8 cellular contexts compared by ENCODE assay signal in genomic region chr1:42846257-42847110, GRCh38. TPM values are rescaled to one million over a fixed set of nuclear protein-coding genes. Genes with fewer than 3 reads are reported as not detected.
DNase-seq lines count a peak whose midpoint lies in the region; ATAC-seq and TF ChIP-seq lines count a peak whose summit lies in the region.

TSS of gene ZNF691 (plus strand) at chr1:42846613. CDS start at chr1:42849659, 3,046 bp downstream.

- peak within 1 kb of the TSS; percentile 55 to 87 (median 80) for H3K27ac Mint-ChIP-seq in nephron
- peak within 1 kb of the TSS; percentile 88 for H3K27ac Mint-ChIP-seq in stimulated activated naive CD8-positive, alpha-beta T cell treated with anti-CD3 and anti-CD28 coated beads, Interleukin-15, Interleukin-2, amounts not matched to agents 100 ng/mL and 50 ng/mL, for 24 hours

- DNase-seq in ELR (ENCODE audit: low read depth) (peak; percentile 98), GOT3 (lab: John Stamatoyannopoulos, UW) (peak; percentile 73), RWPE2 (ENCODE audit: low spot score) (peak; percentile 92), fibroblast of the aortic adventitia (ENCODE audit: low read depth) (peak; percentile 98)
- peak; percentile 80 for DNase-seq in activated T-helper 9 cell treated with anti-CD3 and anti-CD28 coated beads, Interleukin-2, amount 50 U/mL, for 16 hours (ENCODE audit: low read depth)

- H3K27me3 Mint-ChIP-seq in nephron (ENCODE audit: low read depth), result no peaks in the 10 kb centered on the region
- H3K27me3 Mint-ChIP-seq in stimulated activated naive CD8-positive, alpha-beta T cell treated with anti-CD3 and anti-CD28 coated beads, Interleukin-15, Interleukin-2, amounts not matched to agents 100 ng/mL and 50 ng/mL, for 24 hours, result no peaks in the 10 kb centered on the region

- H3K4me1 ChIP-seq in RWPE2 (ENCODE audit: insufficient read depth, poor library complexity, severe bottlenecking), result peaks cover 8% of the 10 kb centered on the region

- peaks cover 42% of the 10 kb centered on the region for H3K36me3 Mint-ChIP-seq in nephron (ENCODE audit: low read depth)
- peaks cover 33% of the 10 kb centered on the region for H3K36me3 Mint-ChIP-seq in stimulated activated naive CD8-positive, alpha-beta T cell treated with anti-CD3 and anti-CD28 coated beads, Interleukin-15, Interleukin-2, amounts not matched to agents 100 ng/mL and 50 ng/mL, for 24 hours (ENCODE audit: low read depth)

- peak; percentile 99 for ATAC-seq in RWPE2 (ENCODE audit: low read depth)

- H3K4me3 Mint-ChIP-seq in nephron, result peak within 1 kb of the TSS; percentile 96 to 100 (median 97)
- peak within 1 kb of the TSS; percentile 92 for H3K4me3 Mint-ChIP-seq in stimulated activated naive CD8-positive, alpha-beta T cell treated with anti-CD3 and anti-CD28 coated beads, Interleukin-15, Interleukin-2, amounts not matched to agents 100 ng/mL and 50 ng/mL, for 24 hours

- TF ChIP-seq CTCF in LNCAP (IDR thresholded peaks at IDR 0.05), result peak; percentile 47
- TF ChIP-seq CTCF in RWPE2 (IDR thresholded peaks at IDR 0.05; ENCODE audit: poor library complexity, severe bottlenecking), result peak; percentile 49
- peak; percentile 69 for TF ChIP-seq CTCF in fibroblast of the aortic adventitia (IDR thresholded peaks at IDR 0.05; ENCODE audit: insufficient read depth, low read length)
- peak; percentile 43 to 49 (median 47) for TF ChIP-seq CTCF in nephron (IDR thresholded peaks at IDR 0.05; ENCODE audit: unreplicated experiment in 3 of 3)

- no peak within 1 kb of the TSS for H3K27ac ChIP-seq in RWPE2 (ENCODE audit: poor library complexity, severe bottlenecking)

- peak within 1 kb of the TSS; percentile 57 for H3K4me3 ChIP-seq in RWPE2 (ENCODE audit: severe bottlenecking)
- peak within 1 kb of the TSS; percentile 96 for H3K4me3 ChIP-seq in fibroblast of the aortic adventitia (ENCODE audit: low read depth, low read length)

- peaks cover 11% of the 10 kb centered on the region; the same call in 1 of the 2 replicates for H3K36me3 ChIP-seq in RWPE2 (ENCODE audit: low read depth)

- H3K9me3 Mint-ChIP-seq in nephron, result peaks cover 11% of the 10 kb centered on the region
- H3K9me3 Mint-ChIP-seq in stimulated activated naive CD8-positive, alpha-beta T cell treated with anti-CD3 and anti-CD28 coated beads, Interleukin-15, Interleukin-2, amounts not matched to agents 100 ng/mL and 50 ng/mL, for 24 hours, result no peaks in the 10 kb centered on the region

- H3K4me1 Mint-ChIP-seq in nephron, result peaks cover 34% of the 10 kb centered on the region
- H3K4me1 Mint-ChIP-seq in stimulated activated naive CD8-positive, alpha-beta T cell treated with anti-CD3 and anti-CD28 coated beads, Interleukin-15, Interleukin-2, amounts not matched to agents 100 ng/mL and 50 ng/mL, for 24 hours (ENCODE audit: low read depth), result peaks cover 42% of the 10 kb centered on the region

- no peaks in the 10 kb centered on the region for H3K27me3 ChIP-seq in RWPE2 (ENCODE audit: insufficient read depth, poor library complexity, severe bottlenecking)

- H3K9me3 ChIP-seq in RWPE2 (ENCODE audit: severe bottlenecking), result no peaks in the 10 kb centered on the region

RNA-seq across cellular contexts. Expression of gene ZNF691, which starts in this region (rescaled TPM):
- 7.2 and 7.4 TPM in 2 replicates for total RNA-seq in fibroblast of the aortic adventitia (ENCODE audit: low replicate concordance)
